In the genomic region with DNA sequence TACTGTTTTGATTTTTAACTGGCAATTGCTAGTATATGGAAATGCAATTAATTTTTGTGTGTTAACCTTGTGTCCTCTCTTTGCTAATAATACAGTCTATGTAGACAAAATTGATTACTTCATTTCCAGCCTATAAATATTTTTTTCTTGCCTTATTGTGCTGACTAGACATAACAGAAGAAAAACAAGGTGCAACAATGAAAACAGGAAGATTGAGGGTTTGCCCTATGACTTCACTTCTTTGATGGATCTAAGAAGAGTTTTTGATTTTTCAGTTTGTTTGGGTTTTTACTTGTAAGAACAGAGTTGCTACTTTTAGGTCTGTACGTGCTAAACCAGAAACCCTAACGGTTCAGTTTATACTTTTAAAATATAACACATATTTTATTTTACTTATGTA, we compare ENCODE assay signal across 22 cellular contexts. TPM values are rescaled to one million over a fixed set of nuclear protein-coding genes. Genes with fewer than 3 reads are reported as not detected.
DNase-seq lines count a peak whose midpoint lies in the region; ATAC-seq, FAIRE-seq and TF ChIP-seq lines count a peak whose summit lies in the region.
"Had no signal": no experiment of that assay in that cellular context is flagged by ENCODE, and none has a peak within 500 bp of the region (broad histone marks: within the 10 kb centered on the region; RNA-seq: fewer than 3 reads in every experiment).

No MANE protein-coding gene starts in this region.

- H3K9ac ChIP-seq in IMR-90 (ENCODE audit: low read depth, low read length) (no peak overlapping the region), H1 (replicated peaks in 1 of 4; ENCODE audit: extremely low read depth in 1 of 4, low read depth in 3 of 4, low read length in 3 of 4) (no peak overlapping the region)
- H3K9ac ChIP-seq: SK-N-SH had no signal

- peaks cover 5% of the 10 kb centered on the region for H3K9me3 Mint-ChIP-seq in activated CD4-positive, alpha-beta T cell treated with anti-CD3 and anti-CD28 coated beads, Interleukin-2, amount 10 ng/mL, durations not matched to agents 24 days and 14 days
- H3K9me3 Mint-ChIP-seq in activated CD4-positive, alpha-beta T cell treated with anti-CD3 and anti-CD28 coated beads, Interleukin-2, amount 10 ng/mL, durations not matched to agents 7 days and 5 days: peaks cover 11% of the 10 kb centered on the region

- H2BK5ac ChIP-seq in IMR-90 (ENCODE audit: low read depth, low read length, poor library complexity, severe bottlenecking) (no peak overlapping the region), H1 (ENCODE audit: low read depth, low read length) (no peak overlapping the region)

- peaks cover 12% of the 10 kb centered on the region for H3K4me1 Mint-ChIP-seq in activated CD4-positive, alpha-beta T cell treated with anti-CD3 and anti-CD28 coated beads, Interleukin-2, amount 10 ng/mL, durations not matched to agents 24 days and 14 days
- H3K4me1 Mint-ChIP-seq in activated CD4-positive, alpha-beta T cell treated with anti-CD3 and anti-CD28 coated beads, Interleukin-2, amount 10 ng/mL, durations not matched to agents 7 days and 5 days: peaks cover 15% of the 10 kb centered on the region

- CTCF ChIA-PET in activated CD4-positive, alpha-beta T cell treated with anti-CD3 and anti-CD28 coated beads, Interleukin-2, amount 10 ng/mL, durations not matched to agents 7 days and 5 days (lab: Charles Lee): no interaction called here
- CTCF ChIA-PET in A549 (lab: Yijun Ruan, JAX): no interaction called here
- CTCF ChIA-PET in IMR-90 (lab: Yijun Ruan, JAX): interaction anchor here (0.6 kb wide), 1 partner anchor 194 kb away, joined by 3 read pairs; no protein-coding TSS in a partner anchor
- CTCF ChIA-PET in H1 (lab: Charles Lee; ENCODE audit: partially characterized antibody): no interaction called here

- H2BK12ac ChIP-seq in H1 (ENCODE audit: low read depth, low read length): no peak overlapping the region

- H3K79me2 ChIP-seq in H1 (ENCODE audit: control insufficient read depth in 1 of 2, insufficient read depth in 2 of 2, low read length in 2 of 2): no peaks in the 10 kb centered on the region

- H2BK20ac ChIP-seq in IMR-90 (ENCODE audit: low read depth, low read length) (no peak overlapping the region), H1 (ENCODE audit: low read length) (no peak overlapping the region)

- H4K20me1 ChIP-seq in IMR-90 (ENCODE audit: insufficient read depth, low read length): no peaks in the 10 kb centered on the region
- H4K20me1 ChIP-seq in H1 (replicated peaks in 1 of 2; ENCODE audit: control insufficient read depth in 1 of 2, insufficient read depth in 2 of 2, low read length in 2 of 2): no peaks in the 10 kb centered on the region

- no peak for TF ChIP-seq EP300 in A549 (IDR thresholded peaks at IDR 0.05)
- no peak for TF ChIP-seq EP300 in H1 (IDR thresholded peaks at IDR 0.05; ENCODE audit: borderline replicate concordance in 1 of 2, low read depth in 2 of 2, low read length in 2 of 2)

- TF ChIP-seq CTCF in A549 (IDR thresholded peaks at IDR 0.05) (no peak), IMR-90 (conservative IDR thresholded peaks at IDR 0.05; ENCODE audit: low read depth, low read length) (no peak), H1 (IDR thresholded peaks at IDR 0.05; ENCODE audit: control extremely low read depth in 1 of 3, insufficient read depth in 1 of 3, low read depth in 1 of 3, low read length in 3 of 3) (no peak)

- no peaks in the 10 kb centered on the region for H3K27me3 Mint-ChIP-seq in activated CD4-positive, alpha-beta T cell treated with anti-CD3 and anti-CD28 coated beads, Interleukin-2, amount 10 ng/mL, durations not matched to agents 24 days and 14 days
- H3K27me3 Mint-ChIP-seq in activated CD4-positive, alpha-beta T cell treated with anti-CD3 and anti-CD28 coated beads, Interleukin-2, amount 10 ng/mL, durations not matched to agents 7 days and 5 days: no peaks in the 10 kb centered on the region
- H3K27me3 Mint-ChIP-seq: CD8-positive, alpha-beta memory T cell had no signal

- H3K14ac ChIP-seq in IMR-90 (replicated peaks; ENCODE audit: low read depth, low read length) (no peak overlapping the region), H1 (ENCODE audit: insufficient read length) (no peak overlapping the region)

- H2AK9ac ChIP-seq in IMR-90 (replicated peaks; ENCODE audit: low read depth, low read length, poor library complexity): no peak overlapping the region

- no peak overlapping the region for H3K27ac ChIP-seq in A549
- no peak overlapping the region for H3K27ac ChIP-seq in IMR-90 (ENCODE audit: insufficient read depth, low read length)
- no peak overlapping the region for H3K27ac ChIP-seq in H1 (ENCODE audit: low read depth, low read length)

- H3K23me2 ChIP-seq in H1 (ENCODE audit: low read depth, low read length): no peaks in the 10 kb centered on the region

- H4K8ac ChIP-seq in IMR-90 (ENCODE audit: low read depth in 2 of 2, low read length in 2 of 2) (no peak overlapping the region), H1 (ENCODE audit: extremely low read depth, insufficient read depth, low read length) (no peak overlapping the region)

- no peaks in the 10 kb centered on the region for H3K4me1 ChIP-seq in A549
- H3K4me1 ChIP-seq in IMR-90 (ENCODE audit: control insufficient read depth, insufficient read depth, low read length): no peaks in the 10 kb centered on the region
- H3K4me1 ChIP-seq in H1 (replicated peaks in 1 of 4; ENCODE audit: control insufficient read depth in 3 of 4, insufficient read depth in 4 of 4, low read length in 3 of 4): no peaks in the 10 kb centered on the region

- ATAC-seq in A549: no peak
- ATAC-seq in IMR-90 (ENCODE audit: low read depth): no peak
- ATAC-seq in left cardiac atrium: no peak

- H3K4me3 Mint-ChIP-seq in activated CD4-positive, alpha-beta T cell treated with anti-CD3 and anti-CD28 coated beads, Interleukin-2, amount 10 ng/mL, durations not matched to agents 24 days and 14 days: no peak overlapping the region
- no peak overlapping the region for H3K4me3 Mint-ChIP-seq in activated CD4-positive, alpha-beta T cell treated with anti-CD3 and anti-CD28 coated beads, Interleukin-2, amount 10 ng/mL, durations not matched to agents 7 days and 5 days
- H3K4me3 Mint-ChIP-seq: CD8-positive, alpha-beta memory T cell had no signal

- H4K5ac ChIP-seq in IMR-90 (ENCODE audit: low read depth, low read length): no peak overlapping the region
- no peak overlapping the region for H4K5ac ChIP-seq in H1 (ENCODE audit: insufficient read length, low read depth, low read length)

- H3K18ac ChIP-seq in IMR-90 (ENCODE audit: low read depth, low read length) (no peak overlapping the region), H1 (ENCODE audit: extremely low read depth, low read length) (no peak overlapping the region)

- no peaks in the 10 kb centered on the region for H3K27me3 ChIP-seq in IMR-90 (ENCODE audit: control insufficient read depth, insufficient read depth, low read length)
- H3K27me3 ChIP-seq in H1 (replicated peaks in 1 of 4; ENCODE audit: control insufficient read depth in 3 of 4, extremely low read depth in 1 of 4, insufficient read depth in 3 of 4, low read length in 3 of 4): no peaks in the 10 kb centered on the region

- H3K36me3 ChIP-seq in IMR-90 (ENCODE audit: control insufficient read depth, insufficient read depth, low read length) (no peaks in the 10 kb centered on the region), H1 (ENCODE audit: control insufficient read depth in 2 of 4, insufficient read depth in 4 of 4, low read length in 3 of 4) (peaks cover 0 to 2% (median under 1%) of the 10 kb centered on the region in 4 experiments; a peak in 1 of 8 replicates)

- H2AFZ ChIP-seq in IMR-90 (replicated peaks; ENCODE audit: low read length, poor library complexity): no peak overlapping the region
- H2AFZ ChIP-seq in H1 (ENCODE audit: low read length): no peak overlapping the region

- no peak for FAIRE-seq in A549 (lab: Jason Lieb, UNC)
- FAIRE-seq in H1 (lab: Jason Lieb, UNC): no peak
- FAIRE-seq: GM12891, H54 had no signal

- dilution Hi-C loops in IMR-90 (cut with HindIII; ENCODE audit: low sequenced_read_pairs, unreplicated experiment): no loop called here

- in situ Hi-C loops in IMR-90 (cut with MboI; ENCODE audit: low sequenced_read_pairs): no loop called here

- no peaks in the 10 kb centered on the region for H3K9me1 ChIP-seq in IMR-90 (ENCODE audit: insufficient read depth, low read length)

- H4K91ac ChIP-seq in IMR-90 (ENCODE audit: insufficient read depth, low read depth, low read length) (no peak overlapping the region), H1 (replicated peaks; ENCODE audit: insufficient read length, low read length) (no peak overlapping the region)

- 83% methylated on average over 2 of the region's 2 CpGs for WGBS in A549 (ENCODE audit: missing lambda C conversion rate)
- WGBS in IMR-90 (ENCODE audit: extremely low coverage in 2 of 2, insufficient read length in 1 of 2), 2 experiments: no CpG with 5 or more reads among the region's 2 CpGs
- WGBS in H1 (ENCODE audit: extremely low coverage in 1 of 2, insufficient coverage in 1 of 2, insufficient read length in 1 of 2, insufficient replicate concordance in 2 of 2, low coverage in 1 of 2, low lambda C conversion rate in 2 of 2, missing lambda C conversion rate in 1 of 2), 2 experiments: 95% methylated on average over 2 of the region's 2 CpGs; no CpG with 5 or more reads in 1 of the 2 experiments

- peaks cover 9% of the 10 kb centered on the region for H3K36me3 Mint-ChIP-seq in activated CD4-positive, alpha-beta T cell treated with anti-CD3 and anti-CD28 coated beads, Interleukin-2, amount 10 ng/mL, durations not matched to agents 24 days and 14 days (ENCODE audit: low read depth)
- peaks cover 14% of the 10 kb centered on the region for H3K36me3 Mint-ChIP-seq in activated CD4-positive, alpha-beta T cell treated with anti-CD3 and anti-CD28 coated beads, Interleukin-2, amount 10 ng/mL, durations not matched to agents 7 days and 5 days (ENCODE audit: low read depth)

- H2BK120ac ChIP-seq in IMR-90 (ENCODE audit: low read depth, low read length) (no peak overlapping the region), H1 (replicated peaks; ENCODE audit: low read depth, low read length) (no peak overlapping the region)

- POLR2A ChIA-PET in activated CD4-positive, alpha-beta T cell treated with anti-CD3 and anti-CD28 coated beads, Interleukin-2, amount 10 ng/mL, durations not matched to agents 7 days and 5 days (lab: Charles Lee): no interaction called here
- POLR2A ChIA-PET in A549 (lab: Yijun Ruan, JAX) (no interaction called here), IMR-90 (lab: Charles Lee; ENCODE audit: unreplicated experiment) (no interaction called here), H1 (lab: Charles Lee; ENCODE audit: partially characterized antibody) (no interaction called here)

- H3K56ac ChIP-seq in IMR-90 (ENCODE audit: extremely low read depth, insufficient read depth, low read length) (no peak overlapping the region), H1 (replicated peaks; ENCODE audit: insufficient read length, low read depth, low read length) (no peak overlapping the region)

- H3K79me1 ChIP-seq in IMR-90 (ENCODE audit: low read depth in 1 of 2, low read length in 2 of 2) (no peaks in the 10 kb centered on the region), H1 (ENCODE audit: low read depth, low read length) (no peaks in the 10 kb centered on the region)

- no peak overlapping the region for H2BK15ac ChIP-seq in IMR-90 (ENCODE audit: low read depth, low read length)
- no peak overlapping the region for H2BK15ac ChIP-seq in H1 (ENCODE audit: low read length)

- TF ChIP-seq RAD21 in A549 (conservative IDR thresholded peaks at IDR 0.05 in 1 of 2, IDR thresholded peaks at IDR 0.05 in 1 of 2) (no peak), IMR-90 (IDR thresholded peaks at IDR 0.05; ENCODE audit: low read length) (no peak), H1 (IDR thresholded peaks at IDR 0.05 in 1 of 2, conservative IDR thresholded peaks at IDR 0.05 in 1 of 2; ENCODE audit: low read depth in 2 of 2, low read length in 2 of 2) (no peak)

- intact Hi-C loops in activated CD4-positive, alpha-beta T cell treated with anti-CD3 and anti-CD28 coated beads, Interleukin-2, amount 10 ng/mL, durations not matched to agents 24 days and 14 days (cut with micrococcal nuclease): no loop called here
- intact Hi-C loops in IMR-90 (cut with micrococcal nuclease) (no loop called here), left cardiac atrium (cut with DNase I) (no loop called here)

- BruUV-seq in IMR-90 (replicated peaks; lab: Mats Ljungman, UMichigan): no TSS peak

- peaks cover 22% of the 10 kb centered on the region for H3K9me3 ChIP-seq in A549
- H3K9me3 ChIP-seq in IMR-90 (ENCODE audit: control insufficient read depth, insufficient read depth, low read length): peaks cover 11% of the 10 kb centered on the region
- peaks cover 14 to 30% of the 10 kb centered on the region in 2 experiments for H3K9me3 ChIP-seq in H1 (ENCODE audit: insufficient read depth in 2 of 2, low read depth in 1 of 2, low read length in 1 of 2)

- H2AK5ac ChIP-seq in IMR-90 (ENCODE audit: low read depth, low read length) (no peak overlapping the region), H1 (ENCODE audit: low read depth, low read length) (no peak overlapping the region)

- no peak overlapping the region for H3K23ac ChIP-seq in IMR-90 (ENCODE audit: low read depth, low read length)
- no peak overlapping the region for H3K23ac ChIP-seq in H1 (ENCODE audit: insufficient read length)

- DNase-seq in activated CD4-positive, alpha-beta T cell treated with anti-CD3 and anti-CD28 coated beads, Interleukin-2, amount 10 ng/mL, durations not matched to agents 24 days and 14 days: no peak
- no peak for DNase-seq in activated CD4-positive, alpha-beta T cell treated with anti-CD3 and anti-CD28 coated beads, Interleukin-2, amount 10 ng/mL, durations not matched to agents 7 days and 5 days
- DNase-seq in A549 (ENCODE audit: low read depth in 1 of 2, low spot score in 1 of 2) (no peak), IMR-90 (no peak), H1 (ENCODE audit: low read depth in 1 of 2, low spot score in 2 of 2) (no peak), CD1c-positive myeloid dendritic cell (ENCODE audit: extremely low spot score) (no peak), left cardiac atrium (no peak)
- DNase-seq: 8988T, DMS 273 treated with DMSO at 0.1 percent for 48 hours, DMS79 treated with DMSO at 0.1 percent for 48 hours, GF-D8, KBM-7, MV-4-11, NCI-H1105 treated with DMSO at 0.1 percent for 48 hours, NCI-H146, NCI-H1930, NCI-H2107, NCI-H748 treated with DMSO at 0.1 percent for 48 hours, SK-N-SH had no signal

- H3K27ac Mint-ChIP-seq in activated CD4-positive, alpha-beta T cell treated with anti-CD3 and anti-CD28 coated beads, Interleukin-2, amount 10 ng/mL, durations not matched to agents 24 days and 14 days: peak overlapping the region; percentile 45
- no peak overlapping the region for H3K27ac Mint-ChIP-seq in activated CD4-positive, alpha-beta T cell treated with anti-CD3 and anti-CD28 coated beads, Interleukin-2, amount 10 ng/mL, durations not matched to agents 7 days and 5 days

- H3K4ac ChIP-seq in IMR-90 (ENCODE audit: low read depth, low read length) (no peak overlapping the region), H1 (replicated peaks; ENCODE audit: insufficient read length, low read depth, low read length) (no peak overlapping the region)

- no peak overlapping the region for H3K4me2 ChIP-seq in A549
- no peak overlapping the region for H3K4me2 ChIP-seq in IMR-90 (ENCODE audit: low read depth, low read length)
- no peak overlapping the region for H3K4me2 ChIP-seq in H1 (ENCODE audit: insufficient read depth in 1 of 2, low read depth in 2 of 2, low read length in 2 of 2)
- H3K4me2 ChIP-seq: SK-N-SH had no signal

- H3K4me3 ChIP-seq in A549 (no peak overlapping the region), IMR-90 (ENCODE audit: insufficient read depth, low read depth, low read length) (no peak overlapping the region), H1 (ENCODE audit: extremely low read depth in 1 of 4, insufficient read depth in 2 of 4, low read depth in 3 of 4, low read length in 4 of 4) (no peak overlapping the region)

- no peak for TF ChIP-seq POLR2A in A549 (IDR thresholded peaks at IDR 0.05; ENCODE audit: low read length)
- no peak for TF ChIP-seq POLR2A in IMR-90 (IDR thresholded peaks at IDR 0.05; ENCODE audit: low read depth, low read length)
- TF ChIP-seq POLR2A in H1 (IDR thresholded peaks at IDR 0.05; ENCODE audit: control extremely low read depth in 1 of 2, low read depth in 2 of 2, low read length in 2 of 2): no peak

RNA-seq across cellular contexts. Expression of gene CNIH4, which starts 8.5 kb away (rescaled TPM):
- 77.2 and 78.1 TPM in 2 replicates for total RNA-seq in activated CD4-positive, alpha-beta T cell treated with anti-CD3 and anti-CD28 coated beads, Interleukin-2, amount 10 ng/mL, durations not matched to agents 24 days and 14 days
- total RNA-seq in activated CD4-positive, alpha-beta T cell treated with anti-CD3 and anti-CD28 coated beads, Interleukin-2, amount 10 ng/mL, durations not matched to agents 7 days and 5 days: 10 to 100 TPM; 37.0 to 39.5 TPM
- polyA plus RNA-seq in A549 (2011; rRNA removed) (102 and 124 TPM in 2 replicates), A549 (2017; fragmentation: RNase III; extraction: RNeasy Plus Mini Kit Qiagen cat#74134 plus additional on column Dnase treatment) (98.6 to 104 TPM (median 104 TPM) in 3 replicates), IMR-90 (2012; rRNA removed) (27.8 and 29.7 TPM in 2 replicates), H1 (2011; rRNA removed) (78.4 and 151 TPM in 2 replicates)
- polyA plus RNA-seq in A549 (2012; cell fraction: cytosol; rRNA removed): 46.4 and 58.0 TPM in 2 replicates
- 25.9 and 33.0 TPM in 2 replicates for polyA plus RNA-seq in A549 (2012; cell fraction: nucleus; rRNA removed)
- polyA minus RNA-seq in A549 (2011; rRNA and poly(A)+ RNA removed): 42.3 and 43.4 TPM in 2 replicates
- total RNA-seq in IMR-90 (2012; rRNA removed) (73.1 and 105 TPM in 2 replicates), left cardiac atrium (10 to 100 TPM; 32.3 to 32.8 TPM)
- polyA plus RNA-seq in IMR-90 (2012; cell fraction: cytosol; rRNA removed): 14.2 and 16.4 TPM in 2 replicates
- 7.8 and 20.8 TPM in 2 replicates for polyA plus RNA-seq in IMR-90 (2012; cell fraction: nucleus; rRNA removed; ENCODE audit: low replicate concordance)
- total RNA-seq in H1 (2021; fragmentation: NEBNext Ultra II Directional; extraction: Animal tissue kit (Norgen Biotek cat#: 25700)): 76.2 and 84.7 TPM in 2 replicates
- polyA plus RNA-seq in H1 (2011; cell fraction: cytosol; rRNA removed): 117 TPM
- polyA plus RNA-seq in H1 (2011; cell fraction: nucleus; rRNA removed): 26.8 TPM
- polyA plus RNA-seq in H1 (2012, experiment 1 of 2): 103 to 133 TPM (median 109 TPM) in 4 replicates
- 39.7 TPM for polyA plus RNA-seq in H1 (2012, experiment 2 of 2)
- polyA plus RNA-seq in H1 (2013, experiment 1 of 2): 182 TPM
- polyA plus RNA-seq in H1 (2013, experiment 2 of 2): 242 TPM
- polyA minus RNA-seq in H1 (2011; rRNA and poly(A)+ RNA removed): 76.1 and 102 TPM in 2 replicates
- polyA minus RNA-seq in H1 (2011; cell fraction: cytosol; rRNA and poly(A)+ RNA removed): 34.4 TPM
- 34.0 TPM for polyA minus RNA-seq in H1 (2011; cell fraction: nucleus; rRNA and poly(A)+ RNA removed)

RNA-seq across cellular contexts. Expression of gene NVL, which starts 18.2 kb away (rescaled TPM):
- 41.4 and 52.4 TPM in 2 replicates for total RNA-seq in activated CD4-positive, alpha-beta T cell treated with anti-CD3 and anti-CD28 coated beads, Interleukin-2, amount 10 ng/mL, durations not matched to agents 24 days and 14 days
- 10 to 100 TPM; 41.6 to 43.5 TPM for total RNA-seq in activated CD4-positive, alpha-beta T cell treated with anti-CD3 and anti-CD28 coated beads, Interleukin-2, amount 10 ng/mL, durations not matched to agents 7 days and 5 days
- polyA plus RNA-seq in A549 (2011; rRNA removed) (20.7 and 28.6 TPM in 2 replicates), A549 (2017; fragmentation: RNase III; extraction: RNeasy Plus Mini Kit Qiagen cat#74134 plus additional on column Dnase treatment) (21.9 to 23.2 TPM (median 22.3 TPM) in 3 replicates), IMR-90 (2012; rRNA removed) (16.2 and 18.4 TPM in 2 replicates), H1 (2011; rRNA removed) (15.1 and 22.7 TPM in 2 replicates)
- polyA plus RNA-seq in A549 (2012; cell fraction: cytosol; rRNA removed): 11.6 and 12.3 TPM in 2 replicates
- 14.2 and 22.5 TPM in 2 replicates for polyA plus RNA-seq in A549 (2012; cell fraction: nucleus; rRNA removed)
- 14.7 and 16.7 TPM in 2 replicates for polyA minus RNA-seq in A549 (2011; rRNA and poly(A)+ RNA removed)
- total RNA-seq in IMR-90 (2012; rRNA removed) (16.5 and 18.9 TPM in 2 replicates), left cardiac atrium (10 to 100 TPM; 10.7 to 11.8 TPM)
- 3.7 and 7.9 TPM in 2 replicates for polyA plus RNA-seq in IMR-90 (2012; cell fraction: cytosol; rRNA removed)
- 9.4 and 41.8 TPM in 2 replicates for polyA plus RNA-seq in IMR-90 (2012; cell fraction: nucleus; rRNA removed; ENCODE audit: low replicate concordance)
- total RNA-seq in H1 (2021; fragmentation: NEBNext Ultra II Directional; extraction: Animal tissue kit (Norgen Biotek cat#: 25700)): 42.4 and 45.8 TPM in 2 replicates
- 37.8 TPM for polyA plus RNA-seq in H1 (2011; cell fraction: cytosol; rRNA removed)
- polyA plus RNA-seq in H1 (2011; cell fraction: nucleus; rRNA removed): 25.6 TPM
- polyA plus RNA-seq in H1 (2012, experiment 1 of 2): 26.5 to 39.1 TPM (median 33.3 TPM) in 4 replicates
- 6.5 TPM for polyA plus RNA-seq in H1 (2012, experiment 2 of 2)
- polyA plus RNA-seq in H1 (2013, experiment 1 of 2): 35.5 TPM
- 33.0 TPM for polyA plus RNA-seq in H1 (2013, experiment 2 of 2)
- polyA minus RNA-seq in H1 (2011; rRNA and poly(A)+ RNA removed): 28.4 and 31.4 TPM in 2 replicates
- 18.6 TPM for polyA minus RNA-seq in H1 (2011; cell fraction: cytosol; rRNA and poly(A)+ RNA removed)
- polyA minus RNA-seq in H1 (2011; cell fraction: nucleus; rRNA and poly(A)+ RNA removed): 48.5 TPM
